ENCODE assay signal across 1 cellular context in genomic region chr6:28478518-28478917, GRCh38.
TF ChIP-seq lines count a peak whose summit lies in the region.

No MANE protein-coding gene starts in this region.

TF ChIP-seq in WTC11, 78 proteins besides CTCF, POLR2A, EP300 and RAD21 (continued from another document):
- TF ChIP-seq ZNF532 (CRISPR knock-in tag; IDR thresholded peaks at IDR 0.05; ENCODE audit: borderline replicate concordance) (no peak), MYBL2 (CRISPR knock-in tag; IDR thresholded peaks at IDR 0.05) (no peak), CBFB (CRISPR knock-in tag; IDR thresholded peaks at IDR 0.05; ENCODE audit: low read depth) (no peak), ZBTB43 (CRISPR knock-in tag; IDR thresholded peaks at IDR 0.05) (no peak), RORB (CRISPR knock-in tag; IDR thresholded peaks at IDR 0.05) (no peak), ZNF425 (CRISPR knock-in tag; conservative IDR thresholded peaks at IDR 0.05) (no peak), HMGA2 (CRISPR knock-in tag; IDR thresholded peaks at IDR 0.05) (no peak)
